Comparison of ENCODE assay signal across 1 cellular context in genomic region chr13:24232474-24232873, GRCh38.
TF ChIP-seq lines count a peak whose summit lies in the region.

No MANE protein-coding gene starts in this region.

TF ChIP-seq in IMR-90, 13 proteins besides CTCF, POLR2A, EP300 and RAD21 (continued from another document):
- TF ChIP-seq MAFK (IDR thresholded peaks at IDR 0.05; ENCODE audit: low read depth, low read length) (no peak), BHLHE40 (IDR thresholded peaks at IDR 0.05; ENCODE audit: low read depth, low read length) (no peak)
TF ChIP-seq in IMR-90: peak in this region for 0.
